Comparison of ENCODE assay signal across 14 cellular contexts in genomic region chr1:9238550-9238949, GRCh38. TPM values are rescaled to one million over a fixed set of nuclear protein-coding genes. Genes with fewer than 3 reads are reported as not detected.
DNase-seq lines count a peak whose midpoint lies in the region; ATAC-seq, FAIRE-seq and TF ChIP-seq lines count a peak whose summit lies in the region.
"Had no signal": no experiment of that assay in that cellular context is flagged by ENCODE, and none has a peak within 500 bp of the region (broad histone marks: within the 10 kb centered on the region; RNA-seq: fewer than 3 reads in every experiment).

No MANE protein-coding gene starts in this region.

- peak overlapping the region; percentile 5 for H3K4me3 Mint-ChIP-seq in activated naive CD8-positive, alpha-beta T cell treated with anti-CD3 and anti-CD28 coated beads, Interleukin-2, amount 50 U/mL, for 24 hours

- H3K9ac ChIP-seq in liver (ENCODE audit: low read depth in 1 of 2, low read length in 2 of 2), result peak overlapping the region in 1 of 2 donors; percentile 56

- H3K27me3 Mint-ChIP-seq in activated naive CD8-positive, alpha-beta T cell treated with anti-CD3 and anti-CD28 coated beads, Interleukin-2, amount 50 U/mL, for 24 hours, result no peaks in the 10 kb centered on the region

- no peaks in the 10 kb centered on the region for H3K27me3 ChIP-seq in liver (ENCODE audit: control insufficient read depth in 4 of 4, insufficient read depth in 4 of 4, low read length in 3 of 4)
- H3K27me3 ChIP-seq in small intestine (ENCODE audit: control insufficient read depth in 2 of 2, insufficient read depth in 2 of 2, low read length in 2 of 2), result no peaks in the 10 kb centered on the region

- H3K4me1 ChIP-seq in liver (ENCODE audit: control insufficient read depth in 4 of 4, insufficient read depth in 4 of 4, low read length in 3 of 4) (peaks cover 12 to 48% (median 31%) of the 10 kb centered on the region in 4 donors), small intestine (ENCODE audit: control insufficient read depth in 2 of 2, insufficient read depth in 1 of 2, low read depth in 1 of 2, low read length in 1 of 2) (peaks cover 5 to 28% of the 10 kb centered on the region in 2 donors)

- peaks cover 7% of the 10 kb centered on the region for H3K36me3 Mint-ChIP-seq in activated naive CD8-positive, alpha-beta T cell treated with anti-CD3 and anti-CD28 coated beads, Interleukin-2, amount 50 U/mL, for 24 hours (ENCODE audit: low read depth)

- no peak for TF ChIP-seq CTCF in liver (IDR thresholded peaks at IDR 0.05; ENCODE audit: low read depth, low read length, missing input control)

- peak overlapping the region; percentile 34 for H3K27ac Mint-ChIP-seq in activated naive CD8-positive, alpha-beta T cell treated with anti-CD3 and anti-CD28 coated beads, Interleukin-2, amount 50 U/mL, for 24 hours

- DNase-seq in Kasumi-1 (lab: John Stamatoyannopoulos, UW), result peak; percentile 20 to 23
- DNase-seq in activated naive CD8-positive, alpha-beta T cell treated with anti-CD3 and anti-CD28 coated beads, Interleukin-2, amount 50 U/mL, for 24 hours, result no peak
- DNase-seq in small intestine, result peak; percentile 39
- no peak for DNase-seq in UCSD-AML1 (lab: John Stamatoyannopoulos, UW; ENCODE audit: unreplicated experiment)
- no peak for DNase-seq in stimulated activated naive CD4-positive, alpha-beta T cell treated with Interleukin-2 at 50 U/mL for 16 hours (lab: John Stamatoyannopoulos, UW)
- DNase-seq: activated CD4-positive, alpha-beta T cell treated with anti-CD3 and anti-CD28 coated beads for 48 hours; DMS 273 treated with DMSO at 0.1 percent for 48 hours; NCI-H226; SHP77 treated with DMSO at 0.1 percent for 48 hours had no signal

- no peak for FAIRE-seq in small intestine (lab: Jason Lieb, UNC)
- FAIRE-seq: HTR-8/SVneo had no signal

- H3K27ac ChIP-seq in liver (ENCODE audit: low read depth in 1 of 2, low read length in 2 of 2) (peak overlapping the region; percentile 96 to 99), small intestine (ENCODE audit: low read depth in 1 of 2, low read length in 1 of 2) (peak overlapping the region; percentile 17 to 75)
- H3K27ac ChIP-seq: epithelial cell of prostate had no signal

- H3K36me3 ChIP-seq in liver (ENCODE audit: control insufficient read depth in 4 of 4, insufficient read depth in 3 of 4, low read depth in 1 of 4, low read length in 3 of 4) (peaks cover 0 to 5% (median 0%) of the 10 kb centered on the region in 4 donors), small intestine (ENCODE audit: control insufficient read depth in 2 of 2, insufficient read depth in 2 of 2, low read length in 2 of 2) (no peaks in the 10 kb centered on the region)

- no peak overlapping the region for H3K4me3 ChIP-seq in liver (ENCODE audit: low read depth in 1 of 3, low read length in 3 of 3)
- H3K4me3 ChIP-seq in small intestine (ENCODE audit: low read depth in 1 of 2, low read length in 2 of 2), result no peak overlapping the region

- TF ChIP-seq RAD21 in liver (IDR thresholded peaks at IDR 0.05), result no peak

- WGBS in liver, result 15% methylated on average over 4 of the region's 4 CpGs
- WGBS in small intestine, 3 donors, result 12 to 32% (median 30%) methylated on average over 4 of the region's 4 CpGs

- H3K9me3 ChIP-seq in liver (ENCODE audit: control insufficient read depth in 4 of 4, low read length in 3 of 4), result no peaks in the 10 kb centered on the region
- H3K9me3 ChIP-seq in small intestine (ENCODE audit: control insufficient read depth, low read depth), result no peaks in the 10 kb centered on the region

- no peak for ATAC-seq in activated naive CD8-positive, alpha-beta T cell treated with anti-CD3 and anti-CD28 coated beads, Interleukin-2, amount 50 U/mL, for 24 hours
- no peak for ATAC-seq in HG02870 (IDR thresholded peaks at IDR 0.05; ENCODE audit: unreplicated experiment)
- ATAC-seq in GM19395 (IDR thresholded peaks at IDR 0.05; ENCODE audit: unreplicated experiment), result no peak

- H3K9me3 Mint-ChIP-seq in activated naive CD8-positive, alpha-beta T cell treated with anti-CD3 and anti-CD28 coated beads, Interleukin-2, amount 50 U/mL, for 24 hours, result no peaks in the 10 kb centered on the region

- H3K4me1 Mint-ChIP-seq in activated naive CD8-positive, alpha-beta T cell treated with anti-CD3 and anti-CD28 coated beads, Interleukin-2, amount 50 U/mL, for 24 hours, result peaks cover 54% of the 10 kb centered on the region

TF ChIP-seq in liver, 16 proteins besides CTCF, POLR2A, EP300 and RAD21:
- TF ChIP-seq FOXA2 (IDR thresholded peaks at IDR 0.05) (peak; percentile 94), RXRA (IDR thresholded peaks at IDR 0.05) (peak; percentile 28 to 75), REST (IDR thresholded peaks at IDR 0.05) (peak; percentile 65), ZBTB33 (IDR thresholded peaks at IDR 0.05) (no peak), JUND (IDR thresholded peaks at IDR 0.05) (peak in 1 of 2 donors; percentile 63), EGR1 (IDR thresholded peaks at IDR 0.05; ENCODE audit: low read depth in 2 of 2) (peak in 1 of 2 donors; percentile 36), FOXA1 (IDR thresholded peaks at IDR 0.05) (peak; percentile 73), HNF4G (IDR thresholded peaks at IDR 0.05) (no peak), NR2F2 (IDR thresholded peaks at IDR 0.05) (no peak), YY1 (IDR thresholded peaks at IDR 0.05) (no peak), SP1 (IDR thresholded peaks at IDR 0.05) (peak; percentile 66), MAX (IDR thresholded peaks at IDR 0.05) (peak; percentile 43), TAF1 (conservative IDR thresholded peaks at IDR 0.05) (no peak), HNF4A (conservative IDR thresholded peaks at IDR 0.05) (peak in 1 of 2 donors; percentile 28), GABPA (IDR thresholded peaks at IDR 0.05 in 1 of 2, conservative IDR thresholded peaks at IDR 0.05 in 1 of 2) (peak in 1 of 2 donors; percentile 14), ATF3 (IDR thresholded peaks at IDR 0.05) (no peak)

RNA-seq across cellular contexts. Expression of gene H6PD, which starts 4.0 kb away (rescaled TPM):
- 100 to 1,000 TPM in 1 of 2 donors, 10 to 100 TPM in 1; 47.7 to 134 TPM for total RNA-seq in liver
- 10 to 100 TPM; 28.9 to 65.8 TPM for polyA plus RNA-seq in liver
- polyA plus RNA-seq in small intestine, result 10 to 100 TPM in 1 of 3 donors, 1 to 10 TPM in 2; 2.7 to 25.8 (median 2.9) TPM

RNA-seq across cellular contexts. Expression of gene SPSB1, which starts 54.1 kb away (rescaled TPM):
- total RNA-seq in liver, result 10 to 100 TPM in 1 of 2 donors, 1 to 10 TPM in 1; 4.1 to 19.1 TPM
- polyA plus RNA-seq in liver, result 10 to 100 TPM; 10.4 to 22.6 TPM
- polyA plus RNA-seq in small intestine, result 10 to 100 TPM; 30.0 to 69.1 (median 35.3) TPM

Comparison
In these comparisons a context has a peak if more than half of its experiments do, and no peak if none do; other contexts are left out.
1. DNase-seq: peak in Kasumi-1 (2 of 2) and small intestine (single experiment); none in activated naive CD8-positive, alpha-beta T cell treated with anti-CD3 and anti-CD28 coated beads, Interleukin-2, amount 50 U/mL, for 24 hours (single experiment), UCSD-AML1 (single experiment) and stimulated activated naive CD4-positive, alpha-beta T cell treated with Interleukin-2 at 50 U/mL for 16 hours (single experiment).